19 cellular contexts compared by ENCODE assay signal in the genomic region with DNA sequence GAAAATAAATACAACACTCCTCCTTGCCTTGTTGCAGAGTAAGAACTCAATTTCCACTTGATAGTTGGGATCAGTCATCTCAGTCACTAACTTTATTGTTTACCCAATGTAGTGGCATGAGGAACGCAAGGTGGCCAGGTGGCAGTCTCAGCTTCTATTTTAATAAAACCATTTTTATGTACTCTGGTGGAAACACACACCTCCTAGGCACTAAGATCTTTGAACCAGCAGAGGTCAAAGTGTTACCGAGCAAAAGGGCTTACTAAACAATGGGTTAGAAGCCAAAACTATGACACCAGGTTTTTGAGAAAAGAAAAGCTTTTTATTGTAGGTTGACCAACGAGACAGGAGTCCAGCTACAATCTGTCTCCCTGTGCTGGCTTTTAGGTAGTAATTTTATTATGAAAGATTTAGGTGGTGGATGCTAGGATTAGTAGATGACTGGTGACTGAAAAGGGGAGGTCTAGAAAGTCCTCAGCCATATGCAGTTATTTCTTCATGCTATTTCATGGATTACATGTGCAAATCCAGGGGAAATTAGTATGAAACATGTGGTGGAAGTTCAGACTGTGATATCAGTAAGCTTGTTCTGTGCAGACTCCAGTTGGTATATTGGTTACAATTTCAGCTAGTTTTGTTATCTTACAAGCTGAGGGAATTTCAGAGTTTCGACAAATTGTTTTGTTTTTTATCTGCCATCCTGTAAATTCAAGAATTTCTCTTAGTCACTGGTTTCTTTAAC.
"Had no signal": no experiment of that assay in that cellular context is flagged by ENCODE, and none has a peak within 500 bp of the region (broad histone marks: within the 10 kb centered on the region; RNA-seq: fewer than 3 reads in every experiment).

No MANE protein-coding gene starts in this region.

- H3K27ac ChIP-seq: colonic mucosa, foreskin keratinocyte, hepatocyte, neutrophil, psoas muscle, spleen had no signal

- H3K36me3 ChIP-seq: colonic mucosa, neutrophil, spleen had no signal

- DNase-seq: colonic mucosa; dermis blood vessel endothelial cell; erythroblast; foreskin keratinocyte; head of caudate nucleus; left colon; mammary epithelial cell; mucosa of descending colon; naive thymus-derived CD8-positive, alpha-beta T cell; psoas muscle; retina; spleen; stimulated activated CD4-positive, alpha-beta T cell treated with anti-CD3 and anti-CD28 coated beads, Interleukin-2, amount 100 ng/mL, for 24 hours; stimulated activated CD4-positive, alpha-beta T cell treated with anti-CD3 and anti-CD28 coated beads, Interleukin-4, amount 100 ng/mL, for 4 hours; stimulated activated naive CD4-positive, alpha-beta T cell treated with Interleukin-2 at 50 U/mL for 16 hours; trophoblast cell had no signal

- H2AFZ ChIP-seq: hepatocyte had no signal

- H3K9me3 ChIP-seq: colonic mucosa, mucosa of descending colon, neutrophil, psoas muscle had no signal

- H3K4me1 ChIP-seq: colonic mucosa, foreskin keratinocyte, psoas muscle, spleen had no signal

- ATAC-seq: foreskin keratinocyte; left colon; mucosa of descending colon; naive thymus-derived CD8-positive, alpha-beta T cell; psoas muscle; sciatic nerve had no signal

- H3K79me2 ChIP-seq: hepatocyte had no signal

- H3K27me3 ChIP-seq: colonic mucosa, foreskin keratinocyte, hepatocyte, neutrophil, spleen had no signal

- H3K4me3 ChIP-seq: colonic mucosa, hepatocyte, mucosa of descending colon, psoas muscle, spleen had no signal

- H3K4me2 ChIP-seq: hepatocyte had no signal
